ENCODE assay signal across 11 cellular contexts in genomic region chr12:55925371-55925770, GRCh38. TPM values are rescaled to one million over a fixed set of nuclear protein-coding genes. Genes with fewer than 3 reads are reported as not detected.
DNase-seq lines count a peak whose midpoint lies in the region; ATAC-seq and TF ChIP-seq lines count a peak whose summit lies in the region.
"Had no signal": no experiment of that assay in that cellular context is flagged by ENCODE, and none has a peak within 500 bp of the region (broad histone marks: within the 10 kb centered on the region; RNA-seq: fewer than 3 reads in every experiment).

No MANE protein-coding gene starts in this region.

- peak overlapping the region in 2 of 5 donors; percentile 5 to 97 for H3K9ac ChIP-seq in subcutaneous abdominal adipose tissue (ENCODE audit: low read length in 5 of 5)

- peaks cover 28% of the 10 kb centered on the region for H3K4me1 Mint-ChIP-seq in MCF 10A (ENCODE audit: insufficient read depth, unreplicated experiment)

- H3K9me3 Mint-ChIP-seq in MCF 10A (ENCODE audit: unreplicated experiment): no peaks in the 10 kb centered on the region

- in situ Hi-C loops in Panc1 (cut with HindIII; ENCODE audit: low pct_unique_long_range_greater_than_20kb, low sequenced_read_pairs): no loop called here

- peaks cover 27% of the 10 kb centered on the region for H3K36me3 Mint-ChIP-seq in MCF 10A (ENCODE audit: insufficient read depth, unreplicated experiment)

- H3K36me3 ChIP-seq in breast epithelium: no peaks in the 10 kb centered on the region
- peaks cover 4% of the 10 kb centered on the region; the same call in 1 of the 2 replicates for H3K36me3 ChIP-seq in Panc1 (ENCODE audit: control insufficient read depth, insufficient read depth, low read length)
- H3K36me3 ChIP-seq in subcutaneous abdominal adipose tissue (ENCODE audit: control insufficient read depth in 5 of 5, insufficient read depth in 5 of 5, low read length in 5 of 5): peaks cover 0 to 13% (median 7%) of the 10 kb centered on the region in 5 donors
- H3K36me3 ChIP-seq in testis (ENCODE audit: low read depth, missing control alignments): no peaks in the 10 kb centered on the region

- TF ChIP-seq POLR2A in breast epithelium (IDR thresholded peaks at IDR 0.05) (no peak), testis (IDR thresholded peaks at IDR 0.05) (no peak)

- peak overlapping the region; percentile 93 for H3K27ac Mint-ChIP-seq in MCF 10A (ENCODE audit: low read depth, unreplicated experiment)

- TF ChIP-seq CTCF in MCF 10A (IDR thresholded peaks at IDR 0.05; ENCODE audit: unreplicated experiment): no peak
- TF ChIP-seq CTCF in breast epithelium (IDR thresholded peaks at IDR 0.05): no peak
- no peak for TF ChIP-seq CTCF in Panc1 (IDR thresholded peaks at IDR 0.05)
- TF ChIP-seq CTCF in testis (IDR thresholded peaks at IDR 0.05): no peak

- no peak overlapping the region for H3K4me3 ChIP-seq in breast epithelium
- peak overlapping the region in 1 of 2 experiments; percentile 67; a peak in 2 of 4 replicates for H3K4me3 ChIP-seq in Panc1 (ENCODE audit: low read depth in 2 of 2, low read length in 2 of 2)
- H3K4me3 ChIP-seq in subcutaneous abdominal adipose tissue (ENCODE audit: low read depth in 1 of 5, low read length in 5 of 5): no peak overlapping the region
- H3K4me3 ChIP-seq in testis: no peak overlapping the region

- no peaks in the 10 kb centered on the region for H3K27me3 ChIP-seq in breast epithelium
- H3K27me3 ChIP-seq in Panc1 (ENCODE audit: control insufficient read depth, insufficient read depth, low read length): no peaks in the 10 kb centered on the region
- no peaks in the 10 kb centered on the region for H3K27me3 ChIP-seq in subcutaneous abdominal adipose tissue (ENCODE audit: control insufficient read depth in 5 of 5, insufficient read depth in 4 of 5, low read length in 5 of 5)
- no peaks in the 10 kb centered on the region for H3K27me3 ChIP-seq in testis
- H3K27me3 ChIP-seq: SJCRH30 had no signal

- 60 to 61% methylated on average over 4 of the region's 4 CpGs for WGBS in testis, 2 donors

- H3K4me1 ChIP-seq in breast epithelium (no peaks in the 10 kb centered on the region), Panc1 (ENCODE audit: control insufficient read depth, insufficient read depth, low read length) (peaks cover 21% of the 10 kb centered on the region), subcutaneous abdominal adipose tissue (ENCODE audit: control insufficient read depth in 5 of 5, insufficient read depth in 5 of 5, low read length in 5 of 5) (peaks cover 2 to 35% (median 28%) of the 10 kb centered on the region in 5 donors), testis (peaks cover 7% of the 10 kb centered on the region)
- H3K4me1 ChIP-seq: SJCRH30 had no signal

- H3K27me3 Mint-ChIP-seq in MCF 10A (ENCODE audit: insufficient read depth, unreplicated experiment): no peaks in the 10 kb centered on the region

- BruUV-seq in MCF 10A (replicated peaks; lab: Mats Ljungman, UMichigan) (no TSS peak), Panc1 (replicated peaks; lab: Mats Ljungman, UMichigan) (no TSS peak)

- H3K4me3 Mint-ChIP-seq in MCF 10A (ENCODE audit: unreplicated experiment): peak overlapping the region; percentile 95

- POLR2A ChIA-PET in MCF 10A (lab: Yijun Ruan, JAX): interaction anchor here (0.6 to 12.6 kb wide), 12 partner anchors 13 to 1621 kb away, joined by 3 to 207 read pairs (median 6); partner anchors contain the start of genes CD63, DNAJC14, ORMDL2 and PA2G4
- POLR2A ChIA-PET in Panc1 (lab: Charles Lee): interaction anchor here (1.2 kb wide), 1 partner anchor 96 kb away, joined by 8 read pairs; the partner anchor contains the start of gene DNAJC14

- H3K9me3 ChIP-seq in breast epithelium: no peaks in the 10 kb centered on the region
- no peaks in the 10 kb centered on the region for H3K9me3 ChIP-seq in Panc1 (ENCODE audit: control insufficient read depth, insufficient read depth, low read depth, low read length)
- no peaks in the 10 kb centered on the region for H3K9me3 ChIP-seq in subcutaneous abdominal adipose tissue (ENCODE audit: control insufficient read depth in 5 of 5, low read length in 5 of 5)
- no peaks in the 10 kb centered on the region for H3K9me3 ChIP-seq in testis
- H3K9me3 ChIP-seq: SJCRH30 had no signal

- ATAC-seq in Panc1 (no peak), GM21447 (IDR thresholded peaks at IDR 0.05; ENCODE audit: unreplicated experiment) (no peak)

- intact Hi-C loops in MCF 10A (cut with micrococcal nuclease): no loop called here
- intact Hi-C loops in breast epithelium (cut with DNase I; ENCODE audit: low total_unique reads): no loop called here
- intact Hi-C loops in Panc1 (cut with micrococcal nuclease; ENCODE audit: unreplicated experiment): loop anchor here (5.0 kb wide), 1 partner anchor 198 kb away; the partner anchor contains the start of gene CD63
- intact Hi-C loops in testis (cut with DNase I; ENCODE audit: low total_unique reads): loop anchor here (10.0 kb wide), 1 partner anchor 91 kb away; no protein-coding TSS in a partner anchor

- H3K27ac ChIP-seq in breast epithelium (no peak overlapping the region), Panc1 (ENCODE audit: low read length) (peak overlapping the region; percentile 100), epithelial cell of prostate (peak overlapping the region; percentile 99), subcutaneous abdominal adipose tissue (ENCODE audit: low read depth, low read length) (peak overlapping the region; percentile 96), testis (no peak overlapping the region)
- H3K27ac ChIP-seq: SJCRH30 had no signal

- DNase-seq in MCF 10A (ENCODE audit: unreplicated experiment) (no peak), breast epithelium (ENCODE audit: low spot score in 2 of 2) (no peak), Panc1 (ENCODE audit: low read depth, low spot score) (no peak), epithelial cell of prostate (ENCODE audit: low read depth, low spot score) (no peak), NCI-H1436 treated with DMSO at 0.1 percent for 48 hours (lab: John Stamatoyannopoulos, UW) (no peak), testis (no peak)
- DNase-seq: effector CD4-positive, alpha-beta T cell; NCI-H2081 treated with DMSO at 0.1 percent for 48 hours; SJCRH30 had no signal

- CTCF ChIA-PET in MCF 10A (lab: Yijun Ruan, JAX): interaction anchor here (0.6 to 8.2 kb wide), 17 partner anchors 9 to 180 kb away, joined by 3 to 108 read pairs (median 5); no protein-coding TSS in a partner anchor
- CTCF ChIA-PET in Panc1 (lab: Charles Lee): no interaction called here

RNA-seq across cellular contexts. Expression of gene PYM1, which starts 2.3 kb away (rescaled TPM):
- total RNA-seq in MCF 10A (2022) (50.5 and 56.5 TPM in 2 replicates), breast epithelium (10 to 100 TPM; 25.9 to 38.1 (median 33.0) TPM), Panc1 (2021; ENCODE audit: unreplicated experiment) (32.2 TPM), testis (10 to 100 TPM; 51.8 to 71.3 TPM)
- polyA plus RNA-seq in Panc1 (2012; ENCODE audit: insufficient read length): 40.4 TPM
- polyA plus RNA-seq in testis (ENCODE audit: insufficient read depth, low read depth, low replicate concordance): 51.6 TPM

RNA-seq across cellular contexts. Expression of gene DGKA, which starts 5.6 kb away (rescaled TPM):
- total RNA-seq in MCF 10A (2022) (177 and 236 TPM in 2 replicates), breast epithelium (10 to 100 TPM; 25.1 to 50.5 (median 44.2) TPM), Panc1 (2021; ENCODE audit: unreplicated experiment) (7.6 TPM), testis (10 to 100 TPM; 28.9 to 40.4 TPM)
- 5.8 TPM for polyA plus RNA-seq in Panc1 (2012; ENCODE audit: insufficient read length)
- 40.3 TPM for polyA plus RNA-seq in testis (ENCODE audit: insufficient read depth, low read depth, low replicate concordance)

RNA-seq across cellular contexts. Expression of gene PMEL, which starts 40.5 kb away (rescaled TPM):
- 0.59 TPM in 1 of 2 replicates, not detected in the other for total RNA-seq in MCF 10A (2022)
- 10 to 100 TPM in 1 of 3 donors, 1 to 10 TPM in 2; 4.7 to 18.7 (median 7.4) TPM for total RNA-seq in breast epithelium
- 1.2 TPM for total RNA-seq in Panc1 (2021; ENCODE audit: unreplicated experiment)
- 1.5 TPM for polyA plus RNA-seq in Panc1 (2012; ENCODE audit: insufficient read length)
- total RNA-seq in testis: 10 to 100 TPM in 1 of 2 donors, 1 to 10 TPM in 1; 8.9 to 11.1 TPM
- polyA plus RNA-seq in testis (ENCODE audit: insufficient read depth, low read depth, low replicate concordance): 8.2 TPM

RNA-seq across cellular contexts. Expression of gene CDK2, which starts 41.3 kb away (rescaled TPM):
- total RNA-seq in MCF 10A (2022): 17.9 and 23.8 TPM in 2 replicates
- total RNA-seq in breast epithelium: 10 to 100 TPM in 2 of 3 donors, 1 to 10 TPM in 1; 8.2 to 27.2 (median 27.1) TPM
- 72.9 TPM for total RNA-seq in Panc1 (2021; ENCODE audit: unreplicated experiment)
- 50.6 TPM for polyA plus RNA-seq in Panc1 (2012; ENCODE audit: insufficient read length)
- total RNA-seq in testis: 10 to 100 TPM; 16.5 to 20.3 TPM
- 19.8 TPM for polyA plus RNA-seq in testis (ENCODE audit: insufficient read depth, low read depth, low replicate concordance)

RNA-seq across cellular contexts. Expression of gene RAB5B, which starts 48.5 kb away (rescaled TPM):
- total RNA-seq in MCF 10A (2022) (67.4 and 96.1 TPM in 2 replicates), breast epithelium (10 to 100 TPM; 74.9 to 98.8 (median 75.7) TPM), Panc1 (2021; ENCODE audit: unreplicated experiment) (102 TPM), testis (100 to 1,000 TPM; 144 to 198 TPM)
- polyA plus RNA-seq in Panc1 (2012; ENCODE audit: insufficient read length): 92.2 TPM
- 139 TPM for polyA plus RNA-seq in testis (ENCODE audit: insufficient read depth, low read depth, low replicate concordance)

Comparison
In these comparisons a context has a peak if more than half of its experiments do, and no peak if none do; other contexts are left out.
1. H3K27ac ChIP-seq: peak in Panc1 (single experiment), epithelial cell of prostate (single experiment) and subcutaneous abdominal adipose tissue (single experiment); none in breast epithelium (0 of 2) and testis (0 of 2).
2. intact Hi-C loops: an anchor here in Panc1 (5.0 kb wide) and testis (10.0 kb wide); none called in MCF 10A and breast epithelium.